11 cellular contexts compared by ENCODE assay signal in the genomic region with DNA sequence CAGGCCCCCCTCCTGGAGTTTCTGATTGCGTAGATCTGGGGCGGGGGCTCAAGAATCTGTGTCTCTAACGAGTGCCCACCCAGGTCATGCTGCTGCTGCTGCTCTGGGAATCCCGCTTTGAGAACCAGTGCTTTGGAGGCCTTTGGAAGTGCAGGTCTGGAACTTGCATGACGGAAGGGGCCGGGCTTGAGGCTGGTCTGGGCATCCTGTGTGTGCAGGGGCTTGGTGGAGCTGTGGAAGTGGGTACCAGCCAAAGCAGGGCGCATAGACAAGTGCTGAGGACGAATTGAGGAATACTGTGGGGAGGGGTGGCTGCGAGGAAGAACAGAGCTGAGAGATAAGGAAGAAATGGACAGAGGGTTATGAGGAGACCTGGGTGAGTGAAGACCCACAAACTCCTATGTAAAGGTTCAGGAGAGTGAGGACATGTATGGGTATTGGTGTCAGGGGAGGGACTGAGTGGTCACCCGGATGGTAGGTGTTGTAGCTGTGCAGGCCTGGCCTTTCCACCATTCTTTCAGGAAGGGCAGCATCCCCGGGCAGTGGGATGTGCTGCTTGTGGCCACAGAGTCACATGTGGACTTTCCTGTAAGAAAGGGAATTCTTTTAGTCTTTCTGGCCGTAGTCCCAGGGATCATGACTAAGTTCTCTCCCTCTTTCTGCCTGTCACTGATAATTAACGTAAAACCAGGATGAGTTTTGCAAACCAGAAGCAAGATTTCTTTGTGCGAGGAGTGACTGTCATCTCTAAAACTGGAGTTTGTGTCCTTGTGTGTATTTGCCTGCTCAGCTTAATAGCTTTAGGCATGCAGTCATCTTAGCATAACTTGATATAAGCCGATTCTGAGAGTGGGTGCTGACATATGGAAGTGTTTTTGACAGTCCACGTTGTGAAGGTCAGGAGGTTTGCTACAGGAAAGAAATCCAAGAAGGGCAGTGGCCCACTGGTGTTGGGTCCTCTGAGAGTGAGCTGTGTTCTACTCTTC. TPM values are rescaled to one million over a fixed set of nuclear protein-coding genes. Genes with fewer than 3 reads are reported as not detected.
DNase-seq lines count a peak whose midpoint lies in the region; ATAC-seq, FAIRE-seq and TF ChIP-seq lines count a peak whose summit lies in the region.
"Had no signal": no experiment of that assay in that cellular context is flagged by ENCODE, and none has a peak within 500 bp of the region (broad histone marks: within the 10 kb centered on the region; RNA-seq: fewer than 3 reads in every experiment).

No MANE protein-coding gene starts in this region.

- H2BK15ac ChIP-seq in mesendoderm (replicated peaks; ENCODE audit: low read depth) = no peak overlapping the region

- no peak overlapping the region for H2BK120ac ChIP-seq in mesendoderm (ENCODE audit: low read depth, low read length)

- no peak overlapping the region for H3K4ac ChIP-seq in mesendoderm (ENCODE audit: low read depth, low read length)

- H3K79me2 ChIP-seq in endothelial cell of umbilical vein (ENCODE audit: control insufficient read depth, insufficient read depth, low read length) (peaks cover 86% of the 10 kb centered on the region), mesendoderm (ENCODE audit: control insufficient read depth, insufficient read depth, low read length) (peaks cover 51% of the 10 kb centered on the region)

- H4K8ac ChIP-seq in mesendoderm (ENCODE audit: low read depth, low read length) = no peak overlapping the region

- no peak overlapping the region for H3K4me3 ChIP-seq in endothelial cell of umbilical vein (replicated peaks in 1 of 3; ENCODE audit: insufficient read depth in 1 of 3, low read depth in 1 of 3, low read length in 3 of 3)
- H3K4me3 ChIP-seq in mesendoderm (ENCODE audit: low read length) = no peak overlapping the region

- peak; percentile 83 for FAIRE-seq in endothelial cell of umbilical vein (lab: Jason Lieb, UNC)
- FAIRE-seq: A204.1 had no signal

- DNase-seq in A172 (ENCODE audit: low spot score) (peak; percentile 90), NCI-H82 (lab: John Stamatoyannopoulos, UW) (peak; percentile 61), endothelial cell of umbilical vein (ENCODE audit: low read depth, low spot score) (peak; percentile 76), mesendoderm (no peak), UCSD-AML1 (lab: John Stamatoyannopoulos, UW; ENCODE audit: unreplicated experiment) (no peak)
- no peak for DNase-seq in activated effector memory CD4-positive, alpha-beta T cell treated with Interleukin-2 at 50 U/mL for 16 hours
- DNase-seq: activated naive CD8-positive, alpha-beta T cell treated with anti-CD3 and anti-CD28 coated beads for 36 hours; stimulated activated CD4-positive, alpha-beta T cell treated with anti-CD3 and anti-CD28 coated beads, Interleukin-2, amount 100 ng/mL, for 48 hours had no signal

- dilution Hi-C loops in endothelial cell of umbilical vein (cut with MboI; ENCODE audit: extremely low pct_ligation_motif_present, low sequenced_read_pairs) = no loop called here

- intact Hi-C loops in endothelial cell of umbilical vein (cut with micrococcal nuclease) = no loop called here

- BruUV-seq in endothelial cell of umbilical vein (replicated peaks; lab: Mats Ljungman, UMichigan) = no TSS peak

- H2AK5ac ChIP-seq in mesendoderm (ENCODE audit: low read length) = no peak overlapping the region

- no peak for TF ChIP-seq CTCF in endothelial cell of umbilical vein (IDR thresholded peaks at IDR 0.05; ENCODE audit: extremely low read depth in 1 of 2, insufficient read depth in 1 of 2, low read depth in 1 of 2, low read length in 2 of 2)

- CTCF ChIA-PET in endothelial cell of umbilical vein (lab: Charles Lee) = interaction anchor here (1.3 to 3.1 kb wide), 6 partner anchors 9 to 77 kb away, joined by 3 to 14 read pairs (median 8); no protein-coding TSS in a partner anchor

- H3K9me3 ChIP-seq in endothelial cell of umbilical vein (replicated peaks; ENCODE audit: control insufficient read depth, insufficient read depth, low read length) = no peaks in the 10 kb centered on the region

- no peaks in the 10 kb centered on the region for H3K36me3 ChIP-seq in endothelial cell of umbilical vein (ENCODE audit: control insufficient read depth in 2 of 2, extremely low read depth in 1 of 2, insufficient read depth in 2 of 2, low read length in 2 of 2)
- H3K36me3 ChIP-seq in mesendoderm (ENCODE audit: control insufficient read depth, insufficient read depth, low read length) = no peaks in the 10 kb centered on the region

- ATAC-seq in GM21447 (IDR thresholded peaks at IDR 0.05; ENCODE audit: unreplicated experiment) = no peak
- no peak for ATAC-seq in GM19035 (IDR thresholded peaks at IDR 0.05; ENCODE audit: unreplicated experiment)

- no peaks in the 10 kb centered on the region for H3K9me1 ChIP-seq in endothelial cell of umbilical vein (replicated peaks; ENCODE audit: control insufficient read depth, extremely low read depth, insufficient read depth, low read length)

- H3K9ac ChIP-seq in endothelial cell of umbilical vein (replicated peaks; ENCODE audit: extremely low read depth, insufficient read depth, low read length) (no peak overlapping the region), mesendoderm (ENCODE audit: low read length) (no peak overlapping the region)

- H3K27me3 ChIP-seq in endothelial cell of umbilical vein (ENCODE audit: control insufficient read depth in 2 of 2, insufficient read depth in 2 of 2, low read length in 2 of 2) = no peaks in the 10 kb centered on the region
- H3K27me3 ChIP-seq in mesendoderm (ENCODE audit: insufficient read depth, low read length, poor library complexity) = no peaks in the 10 kb centered on the region

- H4K5ac ChIP-seq in mesendoderm (ENCODE audit: low read length) = no peak overlapping the region

- WGBS in mesendoderm (ENCODE audit: extremely low coverage, insufficient coverage, low lambda C conversion rate) = no CpG with 5 or more reads among the region's 16 CpGs

- H4K20me1 ChIP-seq in endothelial cell of umbilical vein (replicated peaks; ENCODE audit: control insufficient read depth, extremely low read depth, insufficient read depth, low read length) = no peaks in the 10 kb centered on the region

- no peak overlapping the region for H2AFZ ChIP-seq in endothelial cell of umbilical vein (ENCODE audit: low read depth, low read length)

- H3K4me2 ChIP-seq in endothelial cell of umbilical vein (ENCODE audit: insufficient read depth, low read length) (peak overlapping the region; percentile 39), mesendoderm (ENCODE audit: low read length) (no peak overlapping the region)

- peaks cover 12% of the 10 kb centered on the region for H3K79me1 ChIP-seq in mesendoderm (ENCODE audit: low read length)

- no peak overlapping the region for H2BK5ac ChIP-seq in mesendoderm (ENCODE audit: low read length)

- H3K27ac ChIP-seq in endothelial cell of umbilical vein (ENCODE audit: insufficient read depth, low read depth, low read length) = peak overlapping the region; percentile 30
- H3K27ac ChIP-seq in mesendoderm (ENCODE audit: low read depth, low read length) = no peak overlapping the region

- H3K23ac ChIP-seq in mesendoderm (ENCODE audit: low read length) = no peak overlapping the region

- no peak overlapping the region for H3K18ac ChIP-seq in mesendoderm (ENCODE audit: low read length)

- H3K4me1 ChIP-seq in endothelial cell of umbilical vein (ENCODE audit: control insufficient read depth, extremely low read depth, insufficient read depth, low read length) (peaks cover 20% of the 10 kb centered on the region), mesendoderm (ENCODE audit: control insufficient read depth, low read depth, low read length) (peaks cover 2% of the 10 kb centered on the region)

- TF ChIP-seq POLR2A in endothelial cell of umbilical vein (IDR thresholded peaks at IDR 0.05; ENCODE audit: low read depth, low read length) = no peak

- POLR2A ChIA-PET in endothelial cell of umbilical vein (lab: Charles Lee) = interaction anchor here (0.6 to 1.0 kb wide), 3 partner anchors 8 to 63 kb away, joined by 3 to 5 read pairs (median 3); no protein-coding TSS in a partner anchor

- peak overlapping the region; percentile 46 for H3K56ac ChIP-seq in mesendoderm (ENCODE audit: low read length)

TF ChIP-seq in endothelial cell of umbilical vein, 7 proteins besides CTCF, POLR2A, EP300 and RAD21:
- no peak for TF ChIP-seq GATA2 (IDR thresholded peaks at IDR 0.05; ENCODE audit: insufficient read depth, insufficient read length, low read depth, low read length)
- TF ChIP-seq MYC (IDR thresholded peaks at IDR 0.05; ENCODE audit: low read depth, low read length) = no peak
- no peak for TF ChIP-seq JUN (IDR thresholded peaks at IDR 0.05; ENCODE audit: borderline replicate concordance, insufficient read depth, insufficient read length, low read depth)
- no peak for TF ChIP-seq FOS (IDR thresholded peaks at IDR 0.05; ENCODE audit: borderline replicate concordance, insufficient read depth, low read length)
- TF ChIP-seq, protein P1, sequence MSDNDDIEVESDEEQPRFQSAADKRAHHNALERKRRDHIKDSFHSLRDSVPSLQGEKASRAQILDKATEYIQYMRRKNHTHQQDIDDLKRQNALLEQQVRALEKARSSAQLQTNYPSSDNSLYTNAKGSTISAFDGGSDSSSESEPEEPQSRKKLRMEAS (IDR thresholded peaks at IDR 0.05; ENCODE audit: insufficient read depth, insufficient read length) = peak; percentile 8
- peak; percentile 33 for TF ChIP-seq POLR2AphosphoS5 (IDR thresholded peaks at IDR 0.05; ENCODE audit: insufficient read depth, low read depth, low read length)

RNA-seq across cellular contexts. Expression of a gene that starts 43.3 kb away (rescaled TPM):
- total RNA-seq in A172 (2014; rRNA removed; shearing (Covaris generic)) = 81.1 and 84.6 TPM in 2 replicates
- 167 and 168 TPM in 2 replicates for total RNA-seq in endothelial cell of umbilical vein
- polyA plus RNA-seq in endothelial cell of umbilical vein = 75.2 and 83.0 TPM in 2 replicates
- 66.2 and 67.4 TPM in 2 replicates for polyA plus RNA-seq in endothelial cell of umbilical vein (2011; cell fraction: cytosol; rRNA removed)
- polyA plus RNA-seq in endothelial cell of umbilical vein (2011; cell fraction: nucleus; rRNA removed) = 166 and 182 TPM in 2 replicates
- 103 and 130 TPM in 2 replicates for polyA plus RNA-seq in endothelial cell of umbilical vein (2012)
- 125 and 131 TPM in 2 replicates for polyA minus RNA-seq in endothelial cell of umbilical vein
- 22.0 TPM for polyA minus RNA-seq in endothelial cell of umbilical vein (2011; cell fraction: cytosol; rRNA and poly(A)+ RNA removed)
- polyA minus RNA-seq in endothelial cell of umbilical vein (2011; cell fraction: nucleus; rRNA and poly(A)+ RNA removed) = 133 and 134 TPM in 2 replicates
- 65.2 TPM for polyA plus RNA-seq in mesendoderm (2013, experiment 1 of 2)
- polyA plus RNA-seq in mesendoderm (2013, experiment 2 of 2) = 64.3 TPM

Comparison
In these comparisons a context has a peak if more than half of its experiments do, and no peak if none do; other contexts are left out.
1. DNase-seq: peak in A172 (single experiment), NCI-H82 (single experiment) and endothelial cell of umbilical vein (single experiment); none in mesendoderm (single experiment), activated effector memory CD4-positive, alpha-beta T cell treated with Interleukin-2 at 50 U/mL for 16 hours (single experiment) and UCSD-AML1 (single experiment).